ENCODE assay signal across 34 cellular contexts in genomic region chr5:174374206-174374605, GRCh38.
"Had no signal": no experiment of that assay in that cellular context is flagged by ENCODE, and none has a peak within 500 bp of the region (broad histone marks: within the 10 kb centered on the region; RNA-seq: fewer than 3 reads in every experiment).

No MANE protein-coding gene starts in this region.

- H3K4me1 ChIP-seq: adrenal gland, body of pancreas, breast epithelium had no signal

- DNase-seq: activated B cell treated with CpG ODN at 0.5 μM for 24 hours; activated CD4-positive, alpha-beta memory T cell treated with anti-CD3 and anti-CD28 coated beads for 36 hours; activated CD4-positive, alpha-beta T cell treated with anti-CD3 and anti-CD28 coated beads for 4 hours; activated CD4-positive, alpha-beta T cell treated with anti-CD3 and anti-CD28 coated beads, Interleukin-2, amount 10 ng/mL, durations not matched to agents 24 days and 14 days; activated CD4-positive, alpha-beta T cell treated with anti-CD3 and anti-CD28 coated beads, Interleukin-2, amount 50 U/mL, for 1 hour; activated CD4-positive, alpha-beta T cell treated with anti-CD3 and anti-CD28 coated beads, Interleukin-2, amount 50 U/mL, for 4 hours; activated CD4-positive, CD25-positive, alpha-beta regulatory T cell treated with anti-CD3 and anti-CD28 coated beads, Interleukin-2, amount 50 U/mL, for 72 hours; activated CD8-positive, alpha-beta memory T cell treated with anti-CD3 and anti-CD28 coated beads, Interleukin-2, amount 50 U/mL, for 4 hours; activated CD8-positive, alpha-beta T cell treated with anti-CD3 and anti-CD28 coated beads for 36 hours; activated effector memory CD4-positive, alpha-beta T cell treated with anti-CD3 and anti-CD28 coated beads, Interleukin-2, amount 50 U/mL, for 16 hours; activated gamma-delta T cell treated with Interleukin-2 at 50 U/mL for 16 hours; activated naive CD4-positive, alpha-beta T cell; activated naive CD4-positive, alpha-beta T cell treated with anti-CD3 and anti-CD28 coated beads for 36 hours; activated naive CD4-positive, alpha-beta T cell treated with anti-CD3 and anti-CD28 coated beads, Interleukin-2, amount 50 U/mL, for 16 hours; activated naive CD8-positive, alpha-beta T cell treated with anti-CD3 and anti-CD28 coated beads for 36 hours; activated T-cell treated with anti-CD3 and anti-CD28 coated beads for 4 hours; activated T-cell treated with anti-CD3 and anti-CD28 coated beads, Interleukin-2, amount 50 U/mL, for 1 hour; activated T-cell treated with anti-CD3 and anti-CD28 coated beads, Interleukin-2, amount 50 U/mL, for 4 hours; activated T-cell treated with anti-CD3 and anti-CD28 coated beads, Interleukin-2, amount 50 U/mL, for 72 hours; adrenal gland; amniotic stem cell; aorta; body of pancreas; brain microvascular endothelial cell; central memory CD4-positive, alpha-beta T cell; T-helper 1 cell; T-helper 2 cell; T-helper 9 cell had no signal

- H3K27me3 ChIP-seq: adrenal gland, body of pancreas, brain microvascular endothelial cell, breast epithelium had no signal

- H3K36me3 ChIP-seq: adrenal gland, brain microvascular endothelial cell, breast epithelium had no signal

- H3K4me3 ChIP-seq: adrenal gland, body of pancreas, breast epithelium had no signal

- H3K9me3 ChIP-seq: adrenal gland, body of pancreas, breast epithelium had no signal

- ATAC-seq: activated CD8-positive, alpha-beta T cell treated with anti-CD3 and anti-CD28 coated beads for 36 hours; activated naive CD4-positive, alpha-beta T cell treated with anti-CD3 and anti-CD28 coated beads, Interleukin-2, amount 50 U/mL, for 72 hours; activated T-cell treated with anti-CD3 and anti-CD28 coated beads, Interleukin-2, amount 50 U/mL, for 4 hours; activated T-cell treated with anti-CD3 and anti-CD28 coated beads, Interleukin-2, amount 50 U/mL, for 72 hours; activated T-helper 17 cell treated with anti-CD3 and anti-CD28 coated beads, Interleukin-2, amount 50 U/mL, for 72 hours; body of pancreas had no signal

- FAIRE-seq: astrocyte, TTC549 had no signal

- H3K27ac ChIP-seq: adrenal gland, body of pancreas, brain microvascular endothelial cell, breast epithelium, VCaP had no signal
